2 cellular contexts compared by ENCODE assay signal in genomic region chr11:767238-767637, GRCh38.
A peak's percentile ranks its signal among the peaks of the same experiment; 100 is the strongest.
TF ChIP-seq lines count a peak whose summit lies in the region.

No MANE protein-coding gene starts in this region.

TF ChIP-seq in HepG2, 621 proteins besides CTCF, POLR2A, EP300 and RAD21:
- TF ChIP-seq RBM22 (optimal IDR thresholded peaks at IDR 0.05; ENCODE audit: low read length) (peak; percentile 53), AGO2 (optimal IDR thresholded peaks at IDR 0.05; ENCODE audit: low read depth, low read length) (peak; percentile 92), ZBTB37 (CRISPR knock-in tag; IDR thresholded peaks at IDR 0.05) (no peak), ZBTB42 (CRISPR knock-in tag; IDR thresholded peaks at IDR 0.05) (no peak), POLR2G (IDR thresholded peaks at IDR 0.05; ENCODE audit: low read depth, low read length) (peak; percentile 34; the same call in 1 of the 2 replicates)

TF ChIP-seq in HEK293T, 16 proteins besides CTCF, POLR2A, EP300 and RAD21:
- TF ChIP-seq ELF4 (IDR thresholded peaks at IDR 0.05) (no peak), FOXA1 (IDR thresholded peaks at IDR 0.05) (no peak), SUZ12 (IDR thresholded peaks at IDR 0.05) (no peak), LEF1 (IDR thresholded peaks at IDR 0.05; ENCODE audit: borderline replicate concordance) (no peak), CTBP1 (IDR thresholded peaks at IDR 0.05; ENCODE audit: borderline replicate concordance) (no peak), ARNT (IDR thresholded peaks at IDR 0.05) (no peak), PKNOX1 (IDR thresholded peaks at IDR 0.05) (no peak), ZNF384 (IDR thresholded peaks at IDR 0.05) (no peak), BHLHE40 (IDR thresholded peaks at IDR 0.05; ENCODE audit: borderline replicate concordance) (no peak), NFRKB (IDR thresholded peaks at IDR 0.05) (no peak), L3MBTL2 (conservative IDR thresholded peaks at IDR 0.05) (no peak), FOXM1 (IDR thresholded peaks at IDR 0.05; ENCODE audit: borderline replicate concordance) (no peak), SP1 (IDR thresholded peaks at IDR 0.05) (no peak), TARDBP (IDR thresholded peaks at IDR 0.05) (no peak), FOXK2 (IDR thresholded peaks at IDR 0.05) (no peak), HDGF (IDR thresholded peaks at IDR 0.05; ENCODE audit: borderline replicate concordance) (no peak)
